In the genomic region with DNA sequence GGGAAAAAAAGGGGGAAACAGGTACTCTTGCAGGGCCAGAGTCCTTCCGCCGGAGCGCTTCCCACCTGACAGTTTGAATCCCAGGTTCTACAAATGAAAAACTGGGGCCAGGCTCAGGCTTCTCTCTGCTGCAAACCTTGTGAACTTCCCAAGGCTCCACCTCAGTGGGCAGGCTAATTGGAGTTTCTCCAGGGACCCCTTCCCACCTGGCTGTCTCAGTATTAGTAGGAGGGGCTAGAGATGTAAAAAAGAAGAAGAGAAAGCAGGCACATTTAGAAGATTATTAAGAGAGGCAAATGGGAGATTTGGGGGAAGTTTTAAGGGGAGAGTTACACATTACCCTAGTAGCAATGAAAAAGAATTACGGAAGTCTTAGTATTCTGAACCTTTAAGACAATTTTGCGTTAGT, we compare ENCODE assay signal across 9 cellular contexts. TPM values are rescaled to one million over a fixed set of nuclear protein-coding genes. Genes with fewer than 3 reads are reported as not detected.
DNase-seq lines count a peak whose midpoint lies in the region; ATAC-seq and TF ChIP-seq lines count a peak whose summit lies in the region.
"Had no signal": no experiment of that assay in that cellular context is flagged by ENCODE, and none has a peak within 500 bp of the region (broad histone marks: within the 10 kb centered on the region; RNA-seq: fewer than 3 reads in every experiment).

No MANE protein-coding gene starts in this region.

- peaks cover 53% of the 10 kb centered on the region for H3K4me1 Mint-ChIP-seq in nephron

- no peak for ATAC-seq in HG02759 (IDR thresholded peaks at IDR 0.05; ENCODE audit: unreplicated experiment)

- no peaks in the 10 kb centered on the region for H3K27me3 ChIP-seq in Peyer's patch
- no peaks in the 10 kb centered on the region for H3K27me3 ChIP-seq in duodenal mucosa (ENCODE audit: control insufficient read depth in 1 of 2, insufficient read depth in 2 of 2, low read length in 2 of 2)

- TF ChIP-seq CTCF in Peyer's patch (IDR thresholded peaks at IDR 0.05) (no peak), nephron (IDR thresholded peaks at IDR 0.05; ENCODE audit: unreplicated experiment in 3 of 3) (no peak)

- peak overlapping the region; percentile 99 to 100 (median 99) for H3K27ac Mint-ChIP-seq in nephron

- peak overlapping the region; percentile 68 to 86 for H3K9ac ChIP-seq in duodenal mucosa (ENCODE audit: low read depth in 1 of 2, low read length in 2 of 2)

- no peak for TF ChIP-seq POLR2A in Peyer's patch (IDR thresholded peaks at IDR 0.05)

- H3K27ac ChIP-seq in Peyer's patch (peak overlapping the region; percentile 72 to 91 (median 86)), duodenal mucosa (ENCODE audit: low read depth, low read length) (peak overlapping the region; percentile 48)

- DNase-seq in NCI-H510A treated with DMSO at 0.1 percent for 48 hours (lab: John Stamatoyannopoulos, UW) = peak; percentile 16
- DNase-seq in NCI-H510A (lab: John Stamatoyannopoulos, UW) = no peak
- peak in 1 of 3 donors; percentile 58 for DNase-seq in Peyer's patch
- DNase-seq in Kasumi-1 (lab: John Stamatoyannopoulos, UW) = no peak
- DNase-seq in cerebellar nuclear complex (lab: John Stamatoyannopoulos, UW) = no peak

- H3K4me3 ChIP-seq in Peyer's patch = peak overlapping the region; percentile 51 to 65 (median 59)
- H3K4me3 ChIP-seq in duodenal mucosa (ENCODE audit: low read depth in 1 of 2, low read length in 2 of 2) = peak overlapping the region; percentile 82 to 88

- H3K9me3 ChIP-seq in Peyer's patch (peaks cover 0 to 4% (median 0%) of the 10 kb centered on the region in 4 donors), duodenal mucosa (ENCODE audit: control insufficient read depth in 1 of 2, low read length in 2 of 2) (peaks cover 0 to 4% of the 10 kb centered on the region in 2 donors)

- peak overlapping the region; percentile 85 to 98 (median 94) for H3K4me3 Mint-ChIP-seq in nephron

- H3K4me1 ChIP-seq in Peyer's patch (peaks cover 0 to 6% (median 3%) of the 10 kb centered on the region in 4 donors), duodenal mucosa (ENCODE audit: control insufficient read depth in 1 of 2, insufficient read depth in 2 of 2, low read length in 2 of 2) (peaks cover 0 to 25% of the 10 kb centered on the region in 2 donors)

- peaks cover 26% of the 10 kb centered on the region for H3K36me3 Mint-ChIP-seq in nephron (ENCODE audit: low read depth)

- H3K36me3 ChIP-seq in Peyer's patch (no peaks in the 10 kb centered on the region), duodenal mucosa (ENCODE audit: control insufficient read depth in 1 of 2, insufficient read depth in 2 of 2, low read length in 2 of 2) (peaks cover 0 to 9% of the 10 kb centered on the region in 2 donors)

- no peaks in the 10 kb centered on the region for H3K27me3 Mint-ChIP-seq in nephron (ENCODE audit: low read depth)

- peaks cover 2% of the 10 kb centered on the region for H3K9me3 Mint-ChIP-seq in nephron

RNA-seq across cellular contexts. Expression of a gene that starts 20.0 kb away (rescaled TPM):
- total RNA-seq in Peyer's patch = 100 to 1,000 TPM in 1 of 4 donors, 10 to 100 TPM in 1, 1 to 10 TPM in 2; 6.4 to 140 (median 12.1) TPM

RNA-seq across cellular contexts. Expression of a gene that starts 41.8 kb away (rescaled TPM):
- 1 to 10 TPM in 3 of 4 donors, not detected in 1; 1.1 to 6.3 (median 3.9) TPM for total RNA-seq in Peyer's patch
- total RNA-seq: Daoy had no signal
